8 cellular contexts compared by ENCODE assay signal in the genomic region with DNA sequence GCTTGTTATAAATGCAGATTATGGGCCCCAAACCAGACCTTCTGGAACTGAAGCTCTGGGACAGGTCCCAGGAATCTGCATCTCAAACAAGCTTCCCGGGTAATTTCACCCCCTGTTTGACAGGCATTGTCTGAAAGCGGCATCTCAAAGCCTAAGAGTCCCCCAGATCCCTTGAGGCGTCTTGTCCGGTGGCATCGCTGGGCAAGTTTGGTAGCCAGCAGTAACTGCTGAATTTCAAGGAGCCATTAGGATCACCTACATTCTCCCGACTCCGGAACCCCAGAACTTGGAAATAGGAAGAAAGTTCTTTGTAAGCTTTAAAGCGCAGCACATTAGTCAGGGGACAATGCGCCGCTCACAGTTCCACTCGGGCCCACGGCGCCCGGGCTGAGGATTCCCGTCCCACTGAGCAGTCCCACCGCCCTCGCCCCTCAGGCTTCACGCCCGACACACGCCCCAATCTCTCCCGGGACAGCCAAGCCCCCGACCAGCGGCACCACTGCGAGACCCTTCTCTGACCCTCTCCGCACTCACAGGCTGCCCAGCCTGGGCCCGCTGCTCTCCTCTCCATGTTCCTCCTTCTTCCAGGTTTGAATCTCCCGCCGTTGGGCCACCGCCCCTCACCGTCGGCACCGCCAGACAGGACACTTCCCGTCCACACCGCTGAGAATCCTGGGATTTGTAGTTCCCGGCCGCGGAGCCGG. TPM values are rescaled to one million over a fixed set of nuclear protein-coding genes. Genes with fewer than 3 reads are reported as not detected.
DNase-seq lines count a peak whose midpoint lies in the region; ATAC-seq and TF ChIP-seq lines count a peak whose summit lies in the region.

IQGAP3 (minus strand) TSS at position 607 of the 704 bp plus-strand sequence; CDS start at position 571, 36 bp downstream.

- DNase-seq in DMS 273 treated with DMSO at 0.1 percent for 48 hours (lab: John Stamatoyannopoulos, UW) (peak; percentile 48), H9 (peak; percentile 92), NCI-H1105 (lab: John Stamatoyannopoulos, UW) (peak; percentile 72), Right ventricle myocardium superior (peak; percentile 86), ovary (peak; percentile 80 to 86 (median 83)), tibial artery (peak; percentile 79 to 90)
- DNase-seq in activated naive CD8-positive, alpha-beta T cell treated with anti-CD3 and anti-CD28 coated beads for 36 hours, result peak; percentile 79

- no peak within 1 kb of the TSS for H3K18ac ChIP-seq in H9 (ENCODE audit: insufficient read length, low read depth, low read length)

- H3K23ac ChIP-seq in H9 (ENCODE audit: insufficient read length, low read depth, low read length), result no peak within 1 kb of the TSS

- H3F3A ChIP-seq in SU-DHL-6 (ENCODE audit: insufficient read depth), result no peaks in the 10 kb centered on the region

- no peak within 1 kb of the TSS for H2AK5ac ChIP-seq in H9 (ENCODE audit: insufficient read length, low read length)

- peaks cover 14 to 15% of the 10 kb centered on the region in 2 experiments for H3K4me1 Mint-ChIP-seq in H9
- peaks cover 18% of the 10 kb centered on the region for H3K4me1 Mint-ChIP-seq in activated naive CD8-positive, alpha-beta T cell treated with anti-CD3 and anti-CD28 coated beads for 36 hours

- H3K14ac ChIP-seq in H9 (ENCODE audit: insufficient read depth, low read length), result 0 out of 2 replicates have a peak within 1 kb of the TSS, but pooled peaks have one; percentile 11

- peak within 1 kb of the TSS; percentile 55 for H3K4me3 ChIP-seq in SU-DHL-6 (ENCODE audit: insufficient read depth, low read length, poor library complexity, severe bottlenecking)
- peak within 1 kb of the TSS; percentile 25 for H3K4me3 ChIP-seq in ovary
- peak within 1 kb of the TSS; percentile 31 to 43 for H3K4me3 ChIP-seq in tibial artery

- no peak within 1 kb of the TSS for H2BK15ac ChIP-seq in H9 (ENCODE audit: low read depth, low read length)

- intact Hi-C loops in Right ventricle myocardium superior (cut with DNase I) (no loop called here), ovary (cut with DNase I) (no loop called here), tibial artery (cut with DNase I; ENCODE audit: low total_unique reads) (loop anchor here (5.0 kb wide), 1 partner anchor 55 kb away; no protein-coding TSS in a partner anchor)

- no peak within 1 kb of the TSS for H2BK5ac ChIP-seq in H9 (ENCODE audit: insufficient read length, low read length)

- TF ChIP-seq POLR2A in ovary (IDR thresholded peaks at IDR 0.05), result peak; percentile 9

- H3K4me1 ChIP-seq in H9 (ENCODE audit: insufficient read depth, low read length), result no peaks in the 10 kb centered on the region; the same call in 1 of the 2 replicates
- H3K4me1 ChIP-seq in ovary (ENCODE audit: insufficient read depth), result peaks cover 2% of the 10 kb centered on the region
- H3K4me1 ChIP-seq in tibial artery, result peaks cover 0 to 16% (median 7%) of the 10 kb centered on the region in 4 donors

- no peak within 1 kb of the TSS for H4K91ac ChIP-seq in H9 (ENCODE audit: insufficient read length, low read depth, low read length)

- no peak within 1 kb of the TSS for H3K4ac ChIP-seq in H9 (ENCODE audit: low read depth, low read length)

- H2AFZ ChIP-seq in H9 (ENCODE audit: low read length), result no peak within 1 kb of the TSS
- H2AFZ ChIP-seq in SU-DHL-6 (ENCODE audit: low read depth, low read length, severe bottlenecking), result peak within 1 kb of the TSS; percentile 81

- H2BK20ac ChIP-seq in H9 (ENCODE audit: low read depth, low read length, poor library complexity, severe bottlenecking), result no peak within 1 kb of the TSS

- no peaks in the 10 kb centered on the region for H3K27me3 ChIP-seq in H9 (ENCODE audit: insufficient read depth, low read length)
- no peaks in the 10 kb centered on the region for H3K27me3 ChIP-seq in SU-DHL-6 (ENCODE audit: low read length)
- no peaks in the 10 kb centered on the region for H3K27me3 ChIP-seq in ovary
- H3K27me3 ChIP-seq in tibial artery, result no peaks in the 10 kb centered on the region

- no peak within 1 kb of the TSS for H3K56ac ChIP-seq in H9 (ENCODE audit: insufficient read length, low read depth, low read length)

- H3K4me2 ChIP-seq in H9 (ENCODE audit: insufficient read depth, insufficient read length, low read length) (peak within 1 kb of the TSS; percentile 80), SU-DHL-6 (ENCODE audit: low read depth, low read length, poor library complexity, severe bottlenecking) (peak within 1 kb of the TSS; percentile 70)

- peak; percentile 97 for ATAC-seq in Right ventricle myocardium superior (ENCODE audit: poor library complexity)

- no peak within 1 kb of the TSS for H2BK12ac ChIP-seq in H9 (ENCODE audit: insufficient read length, low read depth, low read length)

- H3K27ac ChIP-seq in H9 (ENCODE audit: insufficient read length, low read depth, low read length), result no peak within 1 kb of the TSS
- no peak within 1 kb of the TSS for H3K27ac ChIP-seq in SU-DHL-6 (ENCODE audit: low read depth, low read length)
- H3K27ac ChIP-seq in ovary, result no peak within 1 kb of the TSS
- H3K27ac ChIP-seq in tibial artery, result no peak within 1 kb of the TSS

- H3K79me2 ChIP-seq in H9 (ENCODE audit: insufficient read depth, low read length) (no peaks in the 10 kb centered on the region; the same call in 1 of the 2 replicates), SU-DHL-6 (ENCODE audit: insufficient read depth, low read length) (no peaks in the 10 kb centered on the region)

- H3K36me3 Mint-ChIP-seq in H9 (ENCODE audit: insufficient read depth in 1 of 3, low read depth in 3 of 3), result peaks cover 6 to 21% (median 21%) of the 10 kb centered on the region in 3 experiments; a peak in 5 of 7 replicates
- peaks cover 4% of the 10 kb centered on the region for H3K36me3 Mint-ChIP-seq in activated naive CD8-positive, alpha-beta T cell treated with anti-CD3 and anti-CD28 coated beads for 36 hours

- no peaks in the 10 kb centered on the region for H3K9me3 Mint-ChIP-seq in H9
- H3K9me3 Mint-ChIP-seq in activated naive CD8-positive, alpha-beta T cell treated with anti-CD3 and anti-CD28 coated beads for 36 hours, result no peaks in the 10 kb centered on the region

- no peaks in the 10 kb centered on the region for H3K23me2 ChIP-seq in H9 (ENCODE audit: insufficient read length, low read depth, low read length, poor library complexity, severe bottlenecking)

- H4K8ac ChIP-seq in H9 (replicated peaks; ENCODE audit: insufficient read length, low read depth, low read length), result no peak within 1 kb of the TSS

- peak within 1 kb of the TSS; percentile 95 to 100 for H3K4me3 Mint-ChIP-seq in H9
- peak within 1 kb of the TSS; percentile 99 for H3K4me3 Mint-ChIP-seq in activated naive CD8-positive, alpha-beta T cell treated with anti-CD3 and anti-CD28 coated beads for 36 hours

- WGBS in H9 (ENCODE audit: extremely low coverage, insufficient read length, low lambda C conversion rate), result no CpG with 5 or more reads among the region's 38 CpGs
- 0 to 1% (median 0%) methylated on average over 37 to 38 of the region's 38 CpGs for WGBS in ovary, 3 donors

- no peak for TF ChIP-seq CTCF in H9 (conservative IDR thresholded peaks at IDR 0.05)
- no peak for TF ChIP-seq CTCF in SU-DHL-6 (IDR thresholded peaks at IDR 0.05; ENCODE audit: insufficient read depth, low read length, poor library complexity, severe bottlenecking)
- TF ChIP-seq CTCF in ovary (IDR thresholded peaks at IDR 0.05), result no peak
- no peak for TF ChIP-seq CTCF in tibial artery (IDR thresholded peaks at IDR 0.05)

- H3K9ac ChIP-seq in H9 (ENCODE audit: extremely low read depth, insufficient read length, low read length), result peak within 1 kb of the TSS; percentile 38
- peak within 1 kb of the TSS; percentile 67 for H3K9ac ChIP-seq in SU-DHL-6 (ENCODE audit: low read length)

- H3K9me3 ChIP-seq in H9 (ENCODE audit: control insufficient read depth, low read depth, low read length) (no peaks in the 10 kb centered on the region), SU-DHL-6 (ENCODE audit: insufficient read depth, low read length) (no peaks in the 10 kb centered on the region), ovary (no peaks in the 10 kb centered on the region), tibial artery (no peaks in the 10 kb centered on the region)

- H3K27ac Mint-ChIP-seq in H9, result peak within 1 kb of the TSS in 2 of 3 experiments; percentile 11 to 78; a peak in 4 of 7 replicates
- H3K27ac Mint-ChIP-seq in activated naive CD8-positive, alpha-beta T cell treated with anti-CD3 and anti-CD28 coated beads for 36 hours, result peak within 1 kb of the TSS; percentile 81

- no peaks in the 10 kb centered on the region for H3K79me1 ChIP-seq in H9 (ENCODE audit: insufficient read depth, low read depth, low read length, poor library complexity, severe bottlenecking)

- H4K5ac ChIP-seq in H9 (ENCODE audit: insufficient read length, low read depth, low read length), result no peak within 1 kb of the TSS

- H3K9me2 ChIP-seq in SU-DHL-6 (replicated peaks; ENCODE audit: insufficient read depth, low read length), result no peaks in the 10 kb centered on the region

- TF ChIP-seq EP300 in ovary (IDR thresholded peaks at IDR 0.05), result no peak

- H3K27me3 Mint-ChIP-seq in H9 (ENCODE audit: low read depth), result peaks cover 7% of the 10 kb centered on the region
- peaks cover 34% of the 10 kb centered on the region for H3K27me3 Mint-ChIP-seq in activated naive CD8-positive, alpha-beta T cell treated with anti-CD3 and anti-CD28 coated beads for 36 hours

- no peak within 1 kb of the TSS for H3T11ph ChIP-seq in H9 (ENCODE audit: low read length)

- no peak within 1 kb of the TSS for H2BK120ac ChIP-seq in H9 (ENCODE audit: low read depth, low read length, poor library complexity, severe bottlenecking)

- no peaks in the 10 kb centered on the region for H4K20me1 ChIP-seq in H9 (ENCODE audit: control insufficient read depth, insufficient read depth, insufficient read length)
- H4K20me1 ChIP-seq in SU-DHL-6 (ENCODE audit: low read depth, low read length), result no peaks in the 10 kb centered on the region

- H3K36me3 ChIP-seq in SU-DHL-6 (ENCODE audit: low read length) (no peaks in the 10 kb centered on the region), ovary (no peaks in the 10 kb centered on the region), tibial artery (no peaks in the 10 kb centered on the region)

RNA-seq across cellular contexts. Expression of gene IQGAP3, which starts in this region (rescaled TPM):
- total RNA-seq in H9 (2021) (24.5 and 24.7 TPM in 2 replicates), Right ventricle myocardium superior (0.56 TPM), ovary (1 to 10 TPM in 1 of 7 donors, under 1 TPM in 5, not detected in 1; 0.05 to 1.2 (median 0.30) TPM)
- total RNA-seq in activated naive CD8-positive, alpha-beta T cell treated with anti-CD3 and anti-CD28 coated beads for 36 hours, result 10 to 100 TPM; 13.5 to 14.9 TPM
- under 1 TPM; 0.18 to 0.60 TPM for polyA plus RNA-seq in ovary

Comparison
In these comparisons a context has a peak if more than half of its experiments do, and no peak if none do; other contexts are left out.
1. Peak in DNase-seq and ATAC-seq in Right ventricle myocardium superior; RNA of the gene not detected or under 1 TPM.